In genomic region chr17:79404136-79404911, GRCh38 we compare ENCODE assay signal across 26 cellular contexts.
"Had no signal": no experiment of that assay in that cellular context is flagged by ENCODE, and none has a peak within 500 bp of the region (broad histone marks: within the 10 kb centered on the region; RNA-seq: fewer than 3 reads in every experiment).

No MANE protein-coding gene starts in this region.

- H3K4me1 ChIP-seq: foreskin keratinocyte had no signal

- DNase-seq: activated CD4-positive, alpha-beta memory T cell treated with anti-CD3 and anti-CD28 coated beads, Interleukin-2, amount 10 ng/mL, durations not matched to agents 7 days and 5 days; activated CD4-positive, alpha-beta T cell treated with anti-CD3 and anti-CD28 coated beads for 36 hours; activated CD4-positive, alpha-beta T cell treated with anti-CD3 and anti-CD28 coated beads, Interleukin-2, amount 10 ng/mL, durations not matched to agents 24 days and 14 days; activated CD4-positive, CD25-positive, alpha-beta regulatory T cell; activated CD4-positive, CD25-positive, alpha-beta regulatory T cell treated with anti-CD3 and anti-CD28 coated beads, Interleukin-2, amount 50 U/mL, for 72 hours; activated CD8-positive, alpha-beta memory T cell treated with anti-CD3 and anti-CD28 coated beads, Interleukin-2, amount 50 U/mL, for 48 hours; activated gamma-delta T cell; activated naive CD4-positive, alpha-beta T cell; activated naive CD4-positive, alpha-beta T cell treated with anti-CD3 and anti-CD28 coated beads, Interleukin-2, amount 50 U/mL, for 16 hours; activated T-cell treated with anti-CD3 and anti-CD28 coated beads for 4 hours; activated T-cell treated with anti-CD3 and anti-CD28 coated beads, Interleukin-2, amount 50 U/mL, for 24 hours; activated T-cell treated with anti-CD3 and anti-CD28 coated beads, Interleukin-2, amount 50 U/mL, for 72 hours; amniotic stem cell; anterior cingulate cortex; brain microvascular endothelial cell; dorsolateral prefrontal cortex; effector memory CD4-positive, alpha-beta T cell; endodermal cell; foreskin keratinocyte; gastrocnemius medialis; T-helper 2 cell had no signal

- H3K9me3 ChIP-seq: esophagus muscularis mucosa, gastrocnemius medialis had no signal

- ATAC-seq: activated CD4-positive, alpha-beta T cell treated with anti-CD3 and anti-CD28 coated beads for 36 hours; activated T-cell treated with anti-CD3 and anti-CD28 coated beads, Interleukin-2, amount 50 U/mL, for 72 hours; foreskin keratinocyte; gastrocnemius medialis had no signal

- H3K27ac ChIP-seq: brain microvascular endothelial cell, coronary artery, esophagus muscularis mucosa, foreskin keratinocyte, gastrocnemius medialis had no signal

- H3K36me3 Mint-ChIP-seq: activated naive CD8-positive, alpha-beta T cell had no signal

- H3K27ac Mint-ChIP-seq: activated CD4-positive, alpha-beta memory T cell treated with anti-CD3 and anti-CD28 coated beads, Interleukin-2, amount 10 ng/mL, durations not matched to agents 7 days and 5 days; activated CD4-positive, alpha-beta T cell treated with anti-CD3 and anti-CD28 coated beads for 36 hours; activated CD4-positive, alpha-beta T cell treated with anti-CD3 and anti-CD28 coated beads, Interleukin-2, amount 10 ng/mL, durations not matched to agents 24 days and 14 days; activated naive CD8-positive, alpha-beta T cell; activated T-cell treated with anti-CD3 and anti-CD28 coated beads, Interleukin-2, amount 50 U/mL, for 24 hours; activated T-cell treated with anti-CD3 and anti-CD28 coated beads, Interleukin-2, amount 50 U/mL, for 72 hours; dendritic cell treated with granulocyte-macrophage colony-stimulating factor and Interleukin-4, amounts not matched to agents 40 ng/mL and 50 ng/mL, for 4 days; endodermal cell had no signal

- H3K9me3 Mint-ChIP-seq: activated CD4-positive, alpha-beta memory T cell treated with anti-CD3 and anti-CD28 coated beads, Interleukin-2, amount 10 ng/mL, durations not matched to agents 7 days and 5 days; activated CD4-positive, alpha-beta T cell treated with anti-CD3 and anti-CD28 coated beads, Interleukin-2, amount 10 ng/mL, durations not matched to agents 24 days and 14 days; activated T-cell treated with anti-CD3 and anti-CD28 coated beads, Interleukin-2, amount 50 U/mL, for 24 hours; activated T-cell treated with anti-CD3 and anti-CD28 coated beads, Interleukin-2, amount 50 U/mL, for 72 hours; central memory CD8-positive, alpha-beta T cell; dendritic cell treated with granulocyte-macrophage colony-stimulating factor and Interleukin-4, amounts not matched to agents 40 ng/mL and 50 ng/mL, for 4 days; endodermal cell had no signal

- H3K4me3 ChIP-seq: coronary artery, dorsolateral prefrontal cortex, esophagus muscularis mucosa, gastrocnemius medialis had no signal

- H3K4me3 Mint-ChIP-seq: activated CD4-positive, alpha-beta memory T cell treated with anti-CD3 and anti-CD28 coated beads, Interleukin-2, amount 10 ng/mL, durations not matched to agents 7 days and 5 days; activated CD4-positive, alpha-beta T cell treated with anti-CD3 and anti-CD28 coated beads for 36 hours; activated CD4-positive, alpha-beta T cell treated with anti-CD3 and anti-CD28 coated beads, Interleukin-2, amount 10 ng/mL, durations not matched to agents 24 days and 14 days; activated naive CD8-positive, alpha-beta T cell; activated T-cell treated with anti-CD3 and anti-CD28 coated beads, Interleukin-2, amount 50 U/mL, for 24 hours; activated T-cell treated with anti-CD3 and anti-CD28 coated beads, Interleukin-2, amount 50 U/mL, for 72 hours; central memory CD8-positive, alpha-beta T cell; dendritic cell treated with granulocyte-macrophage colony-stimulating factor and Interleukin-4, amounts not matched to agents 40 ng/mL and 50 ng/mL, for 4 days; endodermal cell had no signal

- H3K36me3 ChIP-seq: brain microvascular endothelial cell, esophagus muscularis mucosa, gastrocnemius medialis had no signal
